7 cellular contexts compared by ENCODE assay signal in the genomic region with DNA sequence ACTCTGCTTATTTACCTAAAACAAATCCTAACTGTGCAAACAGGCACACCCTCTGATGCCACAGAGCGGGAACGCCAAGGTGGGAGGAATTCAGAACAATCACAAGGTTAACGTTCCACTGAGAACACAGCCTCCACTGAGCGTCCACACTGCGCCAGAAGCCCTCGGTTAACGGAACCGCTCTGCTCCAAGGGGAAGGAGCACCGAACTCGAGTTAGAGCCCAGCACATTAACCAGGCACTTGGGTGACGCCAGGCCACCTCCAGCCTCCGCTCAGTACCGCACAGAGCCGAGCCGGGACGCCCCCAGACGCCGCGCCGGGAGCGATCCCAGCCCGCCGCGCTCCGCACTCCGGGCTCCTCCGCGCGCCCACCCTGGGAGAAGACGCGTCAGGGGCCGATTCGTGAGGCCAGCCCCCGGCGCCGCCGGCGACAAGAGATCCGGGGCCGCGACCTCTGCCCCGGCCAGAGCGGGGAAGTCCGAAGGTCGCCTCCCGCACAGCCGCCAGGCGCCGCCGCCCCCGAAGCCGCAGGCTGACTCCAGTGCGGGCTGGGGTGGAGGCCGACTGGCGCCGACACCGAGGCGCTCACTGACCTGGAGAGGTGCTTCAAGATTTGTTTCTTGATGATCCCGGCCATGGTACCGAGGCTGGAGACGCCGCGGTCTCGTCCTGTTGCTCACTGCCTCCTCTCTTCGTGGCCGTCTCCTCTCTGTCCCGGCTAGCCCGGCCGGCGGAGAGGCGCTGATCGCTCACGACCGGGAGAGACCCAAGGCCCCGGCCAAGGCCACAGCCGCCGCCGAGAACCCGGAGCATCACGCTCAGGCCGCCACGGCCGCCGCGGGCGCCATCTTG. TPM values are rescaled to one million over a fixed set of nuclear protein-coding genes. Genes with fewer than 3 reads are reported as not detected.
DNase-seq lines count a peak whose midpoint lies in the region; ATAC-seq, FAIRE-seq and TF ChIP-seq lines count a peak whose summit lies in the region.

No MANE protein-coding gene starts in this region.

- TF ChIP-seq RAD21 in HCT116 (IDR thresholded peaks at IDR 0.05; ENCODE audit: low read depth) (no peak), HepG2 (CRISPR knock-in tag; IDR thresholded peaks at IDR 0.05) (no peak; the same call in none of the 2 replicates)

- WGBS in HepG2 (ENCODE audit: low lambda C conversion rate) = 6% methylated on average over 8 of the region's 86 CpGs

- H3K9me3 ChIP-seq in HCT116 (ENCODE audit: control insufficient read depth in 1 of 2, insufficient read depth in 1 of 2, low read depth in 1 of 2, low read length in 2 of 2) (no peaks in the 10 kb centered on the region), MM.1S (replicated peaks; ENCODE audit: insufficient read depth, low read length) (no peaks in the 10 kb centered on the region), colonic mucosa (no peaks in the 10 kb centered on the region), HepG2 (ENCODE audit: low read length) (no peaks in the 10 kb centered on the region)

- peak; percentile 81 for FAIRE-seq in HepG2 (lab: Jason Lieb, UNC)

- 0 out of 2 replicates have a peak, but pooled peaks cover 6% of the 10 kb centered on the region for H4K20me1 ChIP-seq in HCT116 (ENCODE audit: insufficient read depth)
- no peaks in the 10 kb centered on the region for H4K20me1 ChIP-seq in MM.1S (ENCODE audit: insufficient read depth, low read length)
- H4K20me1 ChIP-seq in HepG2 (ENCODE audit: insufficient read depth, low read length) = peaks cover 21% of the 10 kb centered on the region

- H3K27me3 ChIP-seq in HCT116 (ENCODE audit: insufficient read depth, low read length) (no peaks in the 10 kb centered on the region), MM.1S (replicated peaks; ENCODE audit: insufficient read depth, low read length) (no peaks in the 10 kb centered on the region), colonic mucosa (no peaks in the 10 kb centered on the region), HepG2 (ENCODE audit: control insufficient read depth in 1 of 2, insufficient read depth in 2 of 2, low read length in 2 of 2) (no peaks in the 10 kb centered on the region; a peak in 1 of 5 replicates)

- intact Hi-C loops in HCT116 (cut with micrococcal nuclease) = loop anchor here (2.0 to 5.0 kb wide), 2 partner anchors 59 to 125 kb away; partner anchors contain the start of genes ACTR6, DEPDC4 and SCYL2
- intact Hi-C loops in colonic mucosa (cut with DNase I) = no loop called here
- intact Hi-C loops in HepG2 (cut with micrococcal nuclease; ENCODE audit: unreplicated experiment) = loop anchor here (2.0 to 5.0 kb wide), 2 partner anchors 59 to 125 kb away; partner anchors contain the start of genes ACTR6, DEPDC4 and SCYL2

- no TSS peak for BruUV-seq in HCT116 (replicated peaks; lab: Mats Ljungman, UMichigan)
- no TSS peak for BruUV-seq in HepG2 (replicated peaks; lab: Mats Ljungman, UMichigan)

- H3K9ac ChIP-seq in HCT116 (ENCODE audit: low read length) (peak overlapping the region; percentile 96), MM.1S (ENCODE audit: low read length) (peak overlapping the region; percentile 96), colonic mucosa (ENCODE audit: low read depth in 2 of 2, low read length in 2 of 2) (peak overlapping the region; percentile 84 to 96), HepG2 (ENCODE audit: insufficient read depth, low read depth, low read length) (peak overlapping the region; percentile 96)

- TF ChIP-seq EP300 in HepG2 (IDR thresholded peaks at IDR 0.05; ENCODE audit: low read depth in 2 of 2, low read length in 2 of 2) (no peak; a peak in 1 of 4 replicates), HepG2 (CRISPR knock-in tag; IDR thresholded peaks at IDR 0.05; ENCODE audit: borderline replicate concordance) (no peak)

- DNase-seq in HCT116 (ENCODE audit: low read depth, low spot score) (no peak), MM.1S (peak; percentile 41), UCSD-AML1 (lab: John Stamatoyannopoulos, UW; ENCODE audit: unreplicated experiment) (peak; percentile 61), colonic mucosa (peak; percentile 83), HepG2 (ENCODE audit: low spot score) (peak; percentile 72)
- DNase-seq in stimulated activated CD4-positive, alpha-beta T cell treated with anti-CD3 and anti-CD28 coated beads, TNF-alpha, amount 100 ng/mL, for 1 hour (ENCODE audit: low read depth in 3 of 3, low spot score in 1 of 3) = peak in 2 of 3 donors; percentile 8 to 27

- in situ Hi-C loops in HepG2 (cut with HindIII; ENCODE audit: extremely low pct_ligation_motif_present, low pct_unique_long_range_greater_than_20kb) = no loop called here

- no peaks in the 10 kb centered on the region for H3K36me3 ChIP-seq in HCT116 (ENCODE audit: control insufficient read depth in 1 of 2, insufficient read depth in 2 of 2, low read length in 2 of 2)
- no peaks in the 10 kb centered on the region for H3K36me3 ChIP-seq in MM.1S (replicated peaks; ENCODE audit: insufficient read depth, low read length)
- no peaks in the 10 kb centered on the region for H3K36me3 ChIP-seq in colonic mucosa
- peaks cover 0 to 1% of the 10 kb centered on the region in 2 experiments; a peak in 2 of 5 replicates for H3K36me3 ChIP-seq in HepG2 (replicated peaks in 1 of 2; ENCODE audit: control insufficient read depth in 1 of 2, insufficient read depth in 2 of 2, low read length in 2 of 2)

- RAD21 ChIA-PET in HCT116 (lab: Charles Lee; ENCODE audit: low non-redundant PET in 1 of 2, low total read pairs in 2 of 2, uncharacterized antibody in 2 of 2, unreplicated experiment in 2 of 2) = no interaction called here

- TF ChIP-seq CTCF in HCT116 (IDR thresholded peaks at IDR 0.05 in 2 of 3, conservative IDR thresholded peaks at IDR 0.05 in 1 of 3; ENCODE audit: borderline replicate concordance in 1 of 3, insufficient read depth in 1 of 3, low read depth in 2 of 3, low read length in 2 of 3) = no peak
- no peak for TF ChIP-seq CTCF in MM.1S (IDR thresholded peaks at IDR 0.05; ENCODE audit: low read length)
- no peak for TF ChIP-seq CTCF in colonic mucosa (IDR thresholded peaks at IDR 0.05)
- no peak; the same call in 1 of the 2 replicates for TF ChIP-seq CTCF in HepG2 (CRISPR knock-in tag; IDR thresholded peaks at IDR 0.05)

- peak; percentile 78 for TF ChIP-seq POLR2A in HCT116 (IDR thresholded peaks at IDR 0.05; ENCODE audit: borderline replicate concordance, extremely low read depth, insufficient read depth, insufficient read length)
- peak; percentile 86 to 87 for TF ChIP-seq POLR2A in HepG2 (IDR thresholded peaks at IDR 0.05; ENCODE audit: insufficient read depth in 1 of 2, low read depth in 2 of 2, low read length in 2 of 2)

- peak; percentile 22 for ATAC-seq in GM18499 (IDR thresholded peaks at IDR 0.05; ENCODE audit: insufficient read depth, unreplicated experiment)
- peak; percentile 68 for ATAC-seq in HCT116
- ATAC-seq in HepG2 = peak; percentile 76

- CTCF ChIA-PET in HCT116 (lab: Charles Lee) = no interaction called here
- CTCF ChIA-PET in HepG2 (lab: Yijun Ruan, JAX; ENCODE audit: low intra/inter-chr PET ratio, low total read pairs) = no interaction called here

- H3K27ac ChIP-seq in HCT116 (ENCODE audit: low read depth, low read length) (peak overlapping the region; percentile 73), MM.1S (ENCODE audit: low read length) (peak overlapping the region; percentile 64; the same call in 1 of the 2 replicates), colonic mucosa (peak overlapping the region; percentile 94), HepG2 (ENCODE audit: extremely low read length, insufficient read depth, low read length) (peak overlapping the region; percentile 99)

- H3K9me2 ChIP-seq in HCT116 (ENCODE audit: insufficient read depth) (no peaks in the 10 kb centered on the region), MM.1S (replicated peaks; ENCODE audit: insufficient read depth, low read length) (no peaks in the 10 kb centered on the region)

- peaks cover 46% of the 10 kb centered on the region for H3K79me2 ChIP-seq in HCT116 (ENCODE audit: insufficient read depth, low read length)
- peaks cover 52% of the 10 kb centered on the region for H3K79me2 ChIP-seq in MM.1S (ENCODE audit: low read length)
- H3K79me2 ChIP-seq in HepG2 (ENCODE audit: insufficient read depth, low read length) = peaks cover 46% of the 10 kb centered on the region

- peaks cover 4 to 24% of the 10 kb centered on the region in 2 experiments; a peak in 3 of 4 replicates for H3K4me1 ChIP-seq in HCT116 (ENCODE audit: control insufficient read depth in 1 of 2, insufficient read depth in 2 of 2, low read length in 2 of 2)
- H3K4me1 ChIP-seq in MM.1S (ENCODE audit: low read length) = no peaks in the 10 kb centered on the region
- no peaks in the 10 kb centered on the region for H3K4me1 ChIP-seq in colonic mucosa
- peaks cover 71% of the 10 kb centered on the region for H3K4me1 ChIP-seq in HepG2 (ENCODE audit: insufficient read depth, low read length)

- POLR2A ChIA-PET in HCT116 (lab: Charles Lee) (no interaction called here), HepG2 (lab: Yijun Ruan, JAX) (no interaction called here)

- H2AFZ ChIP-seq in HCT116 (ENCODE audit: low read depth, low read length, poor library complexity, severe bottlenecking) (peak overlapping the region; percentile 69), MM.1S (ENCODE audit: low read length) (peak overlapping the region; percentile 97), HepG2 (ENCODE audit: low read length) (no peak overlapping the region)

- no peaks in the 10 kb centered on the region for H3F3A ChIP-seq in MM.1S (ENCODE audit: insufficient read depth, low read length)

- H3K4me2 ChIP-seq in HCT116 (ENCODE audit: low read length) (peak overlapping the region; percentile 71), MM.1S (ENCODE audit: low read depth, low read length) (peak overlapping the region; percentile 79), HepG2 (ENCODE audit: low read depth, low read length) (peak overlapping the region; percentile 91)

- peak overlapping the region; percentile 89 to 94 for H3K4me3 ChIP-seq in HCT116 (replicated peaks in 1 of 2; ENCODE audit: low read depth in 1 of 2, low read length in 2 of 2)
- H3K4me3 ChIP-seq in MM.1S (ENCODE audit: low read length) = peak overlapping the region; percentile 96
- H3K4me3 ChIP-seq in colonic mucosa = peak overlapping the region; percentile 89
- H3K4me3 ChIP-seq in HepG2 (replicated peaks in 1 of 3; ENCODE audit: insufficient read depth in 1 of 3, low read depth in 2 of 3, low read length in 3 of 3) = peak overlapping the region; percentile 96 to 99 (median 97)

RNA-seq across cellular contexts. Expression of gene BLTP3B, which starts 0.5 kb away (rescaled TPM):
- total RNA-seq in HCT116 (2021; ENCODE audit: unreplicated experiment) (24.5 TPM), colonic mucosa (10 to 100 TPM; 20.2 to 23.8 TPM), HepG2 (2016; rRNA removed; fragmentation: Illumina TruSeq; extraction: Trizol) (24.4 and 35.3 TPM in 2 replicates)
- 5.9 and 9.9 TPM in 2 replicates for polyA plus RNA-seq in HCT116 (2012)
- 6.4 and 8.3 TPM in 2 replicates for total RNA-seq in HepG2 (2016; cell fraction: cytosol; rRNA removed; fragmentation: Illumina TruSeq; extraction: Trizol; ENCODE audit: low read depth)
- total RNA-seq in HepG2 (2016; cell fraction: insoluble cytoplasmic fraction; rRNA removed; fragmentation: Illumina TruSeq; extraction: Trizol) = 24.0 and 39.1 TPM in 2 replicates
- 17.5 and 20.1 TPM in 2 replicates for total RNA-seq in HepG2 (2016; cell fraction: membrane; rRNA removed; fragmentation: Illumina TruSeq; extraction: Trizol)
- 25.8 and 34.2 TPM in 2 replicates for total RNA-seq in HepG2 (2016; cell fraction: nucleus; rRNA removed; fragmentation: Illumina TruSeq; extraction: Trizol)
- polyA plus RNA-seq in HepG2 (2011; rRNA removed) = 10.8 and 15.6 TPM in 2 replicates
- polyA plus RNA-seq in HepG2 (2011; cell fraction: cytosol; rRNA removed) = 5.5 and 9.7 TPM in 2 replicates
- polyA plus RNA-seq in HepG2 (2011; cell fraction: nucleus; rRNA removed) = 3.1 and 4.8 TPM in 2 replicates
- 8.8 and 14.0 TPM in 2 replicates for polyA plus RNA-seq in HepG2 (2012)
- 2.1 and 2.2 TPM in 2 replicates for polyA plus RNA-seq in HepG2 (2016; cell fraction: cytosol; fragmentation: Illumina TruSeq; extraction: Trizol; ENCODE audit: low read depth)
- 20.4 and 22.1 TPM in 2 replicates for polyA plus RNA-seq in HepG2 (2016; cell fraction: insoluble cytoplasmic fraction; fragmentation: Illumina TruSeq; extraction: Trizol; ENCODE audit: low read depth)
- polyA plus RNA-seq in HepG2 (2016; cell fraction: membrane; fragmentation: Illumina TruSeq; extraction: Trizol; ENCODE audit: low read depth) = 6.4 and 7.6 TPM in 2 replicates
- polyA plus RNA-seq in HepG2 (2016; cell fraction: nucleus; fragmentation: Illumina TruSeq; extraction: Trizol; ENCODE audit: insufficient read depth, low read depth) = 12.8 and 14.3 TPM in 2 replicates
- polyA minus RNA-seq in HepG2 (2011; rRNA and poly(A)+ RNA removed; ENCODE audit: low replicate concordance) = 7.8 and 20.8 TPM in 2 replicates
- 21.3 and 23.3 TPM in 2 replicates for polyA minus RNA-seq in HepG2 (2011; cell fraction: cytosol; rRNA and poly(A)+ RNA removed)
- 37.6 and 42.9 TPM in 2 replicates for polyA minus RNA-seq in HepG2 (2011; cell fraction: nucleus; rRNA and poly(A)+ RNA removed)

RNA-seq across cellular contexts. Expression of gene ACTR6, which starts 58.4 kb away (rescaled TPM):
- total RNA-seq in HCT116 (2021; ENCODE audit: unreplicated experiment) (40.4 TPM), colonic mucosa (10 to 100 TPM; 24.3 to 37.7 TPM), HepG2 (2016; rRNA removed; fragmentation: Illumina TruSeq; extraction: Trizol) (22.4 and 37.8 TPM in 2 replicates)
- 12.2 and 13.1 TPM in 2 replicates for polyA plus RNA-seq in HCT116 (2012)
- 2.9 and 3.8 TPM in 2 replicates for total RNA-seq in HepG2 (2016; cell fraction: cytosol; rRNA removed; fragmentation: Illumina TruSeq; extraction: Trizol; ENCODE audit: low read depth)
- total RNA-seq in HepG2 (2016; cell fraction: insoluble cytoplasmic fraction; rRNA removed; fragmentation: Illumina TruSeq; extraction: Trizol) = 24.5 and 40.5 TPM in 2 replicates
- total RNA-seq in HepG2 (2016; cell fraction: membrane; rRNA removed; fragmentation: Illumina TruSeq; extraction: Trizol) = 4.5 and 7.5 TPM in 2 replicates
- 15.4 and 16.8 TPM in 2 replicates for total RNA-seq in HepG2 (2016; cell fraction: nucleus; rRNA removed; fragmentation: Illumina TruSeq; extraction: Trizol)
- 7.6 and 12.9 TPM in 2 replicates for polyA plus RNA-seq in HepG2 (2011; rRNA removed)
- polyA plus RNA-seq in HepG2 (2011; cell fraction: cytosol; rRNA removed) = 8.2 and 8.8 TPM in 2 replicates
- 7.1 and 8.9 TPM in 2 replicates for polyA plus RNA-seq in HepG2 (2011; cell fraction: nucleus; rRNA removed)
- 11.1 and 26.5 TPM in 2 replicates for polyA plus RNA-seq in HepG2 (2012)
- 1.9 and 2.1 TPM in 2 replicates for polyA plus RNA-seq in HepG2 (2016; cell fraction: cytosol; fragmentation: Illumina TruSeq; extraction: Trizol; ENCODE audit: low read depth)
- 27.7 and 30.4 TPM in 2 replicates for polyA plus RNA-seq in HepG2 (2016; cell fraction: insoluble cytoplasmic fraction; fragmentation: Illumina TruSeq; extraction: Trizol; ENCODE audit: low read depth)
- 3.2 and 3.7 TPM in 2 replicates for polyA plus RNA-seq in HepG2 (2016; cell fraction: membrane; fragmentation: Illumina TruSeq; extraction: Trizol; ENCODE audit: low read depth)
- 13.9 and 18.1 TPM in 2 replicates for polyA plus RNA-seq in HepG2 (2016; cell fraction: nucleus; fragmentation: Illumina TruSeq; extraction: Trizol; ENCODE audit: insufficient read depth, low read depth)
- polyA minus RNA-seq in HepG2 (2011; rRNA and poly(A)+ RNA removed; ENCODE audit: low replicate concordance) = 1.8 and 6.6 TPM in 2 replicates
- polyA minus RNA-seq in HepG2 (2011; cell fraction: cytosol; rRNA and poly(A)+ RNA removed) = 4.1 and 7.1 TPM in 2 replicates
- polyA minus RNA-seq in HepG2 (2011; cell fraction: nucleus; rRNA and poly(A)+ RNA removed) = 18.9 and 28.3 TPM in 2 replicates

Comparison
In these comparisons a context has a peak if more than half of its experiments do, and no peak if none do; other contexts are left out.
1. ATAC-seq: peak in every context shown above with its lines; median percentile 76 in HepG2; 68 in HCT116; 22 in GM18499.